ENCODE assay signal across 9 cellular contexts in the genomic region with DNA sequence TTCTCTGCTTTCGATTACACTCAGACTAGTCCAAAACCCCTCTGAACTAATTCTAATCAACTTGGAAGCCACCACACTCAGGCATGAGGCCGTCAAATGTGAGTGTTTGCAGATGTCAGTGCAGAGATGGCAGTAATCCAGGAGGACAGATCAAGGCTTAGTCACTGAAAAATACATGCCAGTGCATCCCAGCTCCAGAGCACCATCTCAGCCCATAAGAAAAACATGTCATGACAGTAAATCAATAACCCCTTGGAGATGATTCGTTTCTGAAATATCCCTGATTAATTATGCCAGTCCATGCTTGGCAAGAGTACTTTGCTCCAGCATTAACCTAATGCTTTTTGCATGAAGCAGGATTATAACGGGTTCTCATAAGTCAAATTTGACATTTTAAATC.
DNase-seq lines count a peak whose midpoint lies in the region; ATAC-seq and TF ChIP-seq lines count a peak whose summit lies in the region.
"Had no signal": no experiment of that assay in that cellular context is flagged by ENCODE, and none has a peak within 500 bp of the region (broad histone marks: within the 10 kb centered on the region; RNA-seq: fewer than 3 reads in every experiment).

No MANE protein-coding gene starts in this region.

- intact Hi-C loops in posterior vena cava (cut with DNase I), result no loop called here

- CTCF ChIA-PET in AG04450 (lab: Charles Lee), result no interaction called here

- peak; percentile 61 for DNase-seq in AG04450 (ENCODE audit: low read depth, low spot score)
- peak; percentile 53 for DNase-seq in HS-27A (ENCODE audit: low read depth)
- DNase-seq in brain microvascular endothelial cell, result peak; percentile 62
- peak; percentile 38 for DNase-seq in inferior parietal cortex (ENCODE audit: extremely low spot score)
- DNase-seq in iPS-NIHi7 (ENCODE audit: extremely low spot score), result no peak
- no peak for DNase-seq in posterior vena cava (ENCODE audit: low spot score)
- DNase-seq in Kasumi-1 (lab: John Stamatoyannopoulos, UW), result no peak

- no peaks in the 10 kb centered on the region for H3K36me3 ChIP-seq in brain microvascular endothelial cell (replicated peaks)

- no peaks in the 10 kb centered on the region for H3K9me3 ChIP-seq in AG04450 (ENCODE audit: control insufficient read depth, insufficient read depth, low read length)

- ATAC-seq in HG03521 (IDR thresholded peaks at IDR 0.05; ENCODE audit: unreplicated experiment), result no peak

- H3K27me3 ChIP-seq in AG04450 (ENCODE audit: control insufficient read depth, insufficient read depth, low read length) (no peaks in the 10 kb centered on the region), brain microvascular endothelial cell (replicated peaks) (no peaks in the 10 kb centered on the region)

- TF ChIP-seq CTCF in AG04450 (IDR thresholded peaks at IDR 0.05; ENCODE audit: low read depth, low read length) (no peak), brain microvascular endothelial cell (IDR thresholded peaks at IDR 0.05; ENCODE audit: low read depth, low read length, missing control alignments) (no peak)

- POLR2A ChIA-PET in AG04450 (lab: Yijun Ruan, JAX), result no interaction called here

- in situ Hi-C loops in brain microvascular endothelial cell (cut with HindIII; ENCODE audit: low pct_ligation_motif_present, low sequenced_read_pairs), result no loop called here

- no peak overlapping the region for H3K27ac ChIP-seq in AG04450 (ENCODE audit: low read depth, low read length)
- no peak overlapping the region for H3K27ac ChIP-seq in brain microvascular endothelial cell
- H3K27ac ChIP-seq: skin epidermis had no signal

- H3K4me3 ChIP-seq in AG04450 (ENCODE audit: low read depth, low read length) (no peak overlapping the region), brain microvascular endothelial cell (ENCODE audit: low read depth, low read length) (no peak overlapping the region)
- H3K4me3 ChIP-seq: skin epidermis had no signal

Comparison
In these comparisons a context has a peak if more than half of its experiments do, and no peak if none do; other contexts are left out.
1. DNase-seq: peak in AG04450 (single experiment), HS-27A (single experiment), brain microvascular endothelial cell (single experiment) and inferior parietal cortex (single experiment); none in iPS-NIHi7 (single experiment), posterior vena cava (single experiment) and Kasumi-1 (0 of 2).